In genomic region chr3:195863121-195864061, GRCh38 we compare ENCODE assay signal across 8 cellular contexts. TPM values are rescaled to one million over a fixed set of nuclear protein-coding genes. Genes with fewer than 3 reads are reported as not detected.
DNase-seq lines count a peak whose midpoint lies in the region; ATAC-seq and TF ChIP-seq lines count a peak whose summit lies in the region.

No MANE protein-coding gene starts in this region.

- TF ChIP-seq POLR2A in vagina (IDR thresholded peaks at IDR 0.05), result no peak

- in situ Hi-C loops in KBM-7 (cut with MboI; ENCODE audit: low pct_unique_long_range_greater_than_20kb, low sequenced_read_pairs), result no loop called here

- H3K36me3 ChIP-seq in vagina, result peaks cover 0 to 19% of the 10 kb centered on the region in 2 donors

- ATAC-seq in left ventricle myocardium superior (peak; percentile 97), sciatic nerve (peak; percentile 95), GM21717 (IDR thresholded peaks at IDR 0.05; ENCODE audit: unreplicated experiment) (no peak)

- peaks cover 22% of the 10 kb centered on the region for H3K4me1 ChIP-seq in vagina

- intact Hi-C loops in left ventricle myocardium superior (cut with micrococcal nuclease) (loop anchor here (5.0 kb wide), 1 partner anchor 34 kb away; no protein-coding TSS in a partner anchor), sciatic nerve (cut with DNase I) (loop anchor here (2.0 to 5.0 kb wide), 2 partner anchors 31 to 54 kb away; no protein-coding TSS in a partner anchor), vagina (cut with DNase I) (no loop called here)

- no peaks in the 10 kb centered on the region for H3K27me3 ChIP-seq in vagina

- H3K27ac ChIP-seq in vagina, result peak overlapping the region; percentile 60

- DNase-seq in GM10248 (ENCODE audit: extremely low spot score) (peak; percentile 84), KBM-7 (peak; percentile 74), T-helper 22 cell (ENCODE audit: low read depth) (peak; percentile 17), amygdala (lab: John Stamatoyannopoulos, UW) (peak in 55 of 56 donors; percentile 15 to 92 (median 77)), left ventricle myocardium superior (peak; percentile 95), sciatic nerve (ENCODE audit: low spot score) (peak; percentile 93), vagina (ENCODE audit: extremely low spot score in 2 of 2) (no peak)

- no peak overlapping the region for H3K4me3 ChIP-seq in vagina

- H3K9me3 ChIP-seq in vagina, result no peaks in the 10 kb centered on the region

- CTCF ChIA-PET in GM10248 (lab: Yijun Ruan, JAX), result interaction anchor here (0.6 to 15.5 kb wide), 8 partner anchors 8 to 56 kb away, joined by 3 to 254 read pairs (median 6); no protein-coding TSS in a partner anchor

- TF ChIP-seq CTCF in GM10248 (IDR thresholded peaks at IDR 0.05; ENCODE audit: control extremely low read depth, extremely low read depth, low read depth, missing control alignments) (peak; percentile 94), vagina (IDR thresholded peaks at IDR 0.05) (peak; percentile 85 to 90 (median 86))

- POLR2A ChIA-PET in GM10248 (lab: Yijun Ruan, JAX), result no interaction called here

RNA-seq across cellular contexts. Expression of gene TNK2, which starts 45.0 kb away (rescaled TPM):
- total RNA-seq in left ventricle myocardium superior (28.9 TPM), sciatic nerve (72.0 TPM), vagina (41.5 TPM)

RNA-seq across cellular contexts. Expression of gene MUC4, which starts 51.7 kb away (rescaled TPM):
- total RNA-seq in left ventricle myocardium superior (not detected), sciatic nerve (0.31 TPM), vagina (36.1 TPM)

Comparison
In these comparisons a context has a peak if more than half of its experiments do, and no peak if none do; other contexts are left out.
1. DNase-seq: peak in GM10248 (single experiment), KBM-7 (single experiment), T-helper 22 cell (single experiment), amygdala (55 of 56), left ventricle myocardium superior (single experiment) and sciatic nerve (single experiment); none in vagina (0 of 2).
2. RNA of gene MUC4, which starts 51.7 kb away (total RNA-seq): 36.1 TPM in vagina (single experiment); 0.31 TPM in sciatic nerve (single experiment) and not detected in left ventricle myocardium superior (single experiment); every median in the first group is over 10 times any median in the second.